8 cellular contexts compared by ENCODE assay signal in genomic region chrX:47146936-47147859, GRCh38. TPM values are rescaled to one million over a fixed set of nuclear protein-coding genes. Genes with fewer than 3 reads are reported as not detected.
DNase-seq lines count a peak whose midpoint lies in the region; ATAC-seq and TF ChIP-seq lines count a peak whose summit lies in the region.

No MANE protein-coding gene starts in this region.

- H3K9ac ChIP-seq in iPS-18a (ENCODE audit: low read length) (no peak overlapping the region), colonic mucosa (ENCODE audit: low read depth in 2 of 2, low read length in 2 of 2) (peak overlapping the region in 1 of 2 donors; percentile 92)

- H3K9me3 Mint-ChIP-seq in activated naive CD4-positive, alpha-beta T cell treated with anti-CD3 and anti-CD28 coated beads, Interleukin-2, amount 50 U/mL, for 24 hours: no peaks in the 10 kb centered on the region
- no peaks in the 10 kb centered on the region for H3K9me3 Mint-ChIP-seq in activated naive CD4-positive, alpha-beta T cell treated with anti-CD3 and anti-CD28 coated beads, Interleukin-2, amount 50 U/mL, for 72 hours

- in situ Hi-C loops in transverse colon (cut with MboI; ENCODE audit: low pct_ligation_motif_present in 1 of 4, low pct_unique_long_range_greater_than_20kb in 1 of 4, low sequenced_read_pairs in 3 of 4): no loop called here

- peaks cover 28% of the 10 kb centered on the region for H3K4me1 Mint-ChIP-seq in activated naive CD4-positive, alpha-beta T cell treated with anti-CD3 and anti-CD28 coated beads, Interleukin-2, amount 50 U/mL, for 24 hours

- H3K27ac ChIP-seq in iPS-18a (ENCODE audit: low read length): no peak overlapping the region
- H3K27ac ChIP-seq in transverse colon: peak overlapping the region; percentile 94 to 98 (median 98)
- H3K27ac ChIP-seq in colonic mucosa: no peak overlapping the region

- peaks cover 8% of the 10 kb centered on the region for H3K36me3 Mint-ChIP-seq in activated naive CD4-positive, alpha-beta T cell treated with anti-CD3 and anti-CD28 coated beads, Interleukin-2, amount 50 U/mL, for 24 hours
- H3K36me3 Mint-ChIP-seq in activated naive CD4-positive, alpha-beta T cell treated with anti-CD3 and anti-CD28 coated beads, Interleukin-2, amount 50 U/mL, for 72 hours: peaks cover 21 to 31% of the 10 kb centered on the region in 2 donors

- H3K27ac Mint-ChIP-seq in activated naive CD4-positive, alpha-beta T cell treated with anti-CD3 and anti-CD28 coated beads, Interleukin-2, amount 50 U/mL, for 24 hours: peak overlapping the region; percentile 59
- peak overlapping the region; percentile 59 to 96 for H3K27ac Mint-ChIP-seq in activated naive CD4-positive, alpha-beta T cell treated with anti-CD3 and anti-CD28 coated beads, Interleukin-2, amount 50 U/mL, for 72 hours

- TF ChIP-seq CTCF in transverse colon (IDR thresholded peaks at IDR 0.05) (no peak), colonic mucosa (IDR thresholded peaks at IDR 0.05) (no peak)

- H3K4me1 ChIP-seq in iPS-18a (ENCODE audit: control insufficient read depth, low read depth, low read length) (no peaks in the 10 kb centered on the region), transverse colon (peaks cover 0 to 28% (median 15%) of the 10 kb centered on the region in 4 donors), colonic mucosa (no peaks in the 10 kb centered on the region)

- peak overlapping the region; percentile 15 for H3K4me3 Mint-ChIP-seq in activated naive CD4-positive, alpha-beta T cell treated with anti-CD3 and anti-CD28 coated beads, Interleukin-2, amount 50 U/mL, for 24 hours

- TF ChIP-seq POLR2A in transverse colon (IDR thresholded peaks at IDR 0.05): no peak

- H3K27me3 ChIP-seq in iPS-18a (ENCODE audit: control insufficient read depth, insufficient read depth, low read length) (no peaks in the 10 kb centered on the region), transverse colon (no peaks in the 10 kb centered on the region), colonic mucosa (no peaks in the 10 kb centered on the region)

- DNase-seq in activated naive CD4-positive, alpha-beta T cell treated with anti-CD3 and anti-CD28 coated beads, Interleukin-2, amount 50 U/mL, for 16 hours: no peak
- no peak for DNase-seq in activated naive CD4-positive, alpha-beta T cell treated with anti-CD3 and anti-CD28 coated beads, Interleukin-2, amount 50 U/mL, for 72 hours (ENCODE audit: low spot score in 2 of 2)
- DNase-seq in transverse colon: no peak
- no peak for DNase-seq in midbrain (lab: John Stamatoyannopoulos, UW)
- no peak for DNase-seq in SHP77 (lab: John Stamatoyannopoulos, UW)
- DNase-seq in colonic mucosa: no peak

- H3K9me3 ChIP-seq in iPS-18a (ENCODE audit: control insufficient read depth, low read depth, low read length): peaks cover 3% of the 10 kb centered on the region
- no peaks in the 10 kb centered on the region for H3K9me3 ChIP-seq in transverse colon
- no peaks in the 10 kb centered on the region for H3K9me3 ChIP-seq in colonic mucosa

- H3K4me3 ChIP-seq in iPS-18a (ENCODE audit: low read length) (peak overlapping the region; percentile 69), transverse colon (peak overlapping the region in 1 of 4 donors; percentile 83), colonic mucosa (no peak overlapping the region)

- intact Hi-C loops in transverse colon (cut with DNase I; ENCODE audit: low total_unique reads) (no loop called here), colonic mucosa (cut with DNase I) (no loop called here)

- no peak for TF ChIP-seq EP300 in transverse colon (IDR thresholded peaks at IDR 0.05; ENCODE audit: low read depth)

- H3K36me3 ChIP-seq in iPS-18a (ENCODE audit: control insufficient read depth, low read depth, low read length): peaks cover under 1% of the 10 kb centered on the region
- H3K36me3 ChIP-seq in transverse colon: no peaks in the 10 kb centered on the region
- no peaks in the 10 kb centered on the region for H3K36me3 ChIP-seq in colonic mucosa

- WGBS in transverse colon (ENCODE audit: low coverage in 1 of 2), 2 donors: 87% methylated on average over 12 of the region's 12 CpGs; no CpG with 5 or more reads in 1 of the 2 donors

- no peaks in the 10 kb centered on the region for H3K27me3 Mint-ChIP-seq in activated naive CD4-positive, alpha-beta T cell treated with anti-CD3 and anti-CD28 coated beads, Interleukin-2, amount 50 U/mL, for 24 hours

- no peak for ATAC-seq in activated naive CD4-positive, alpha-beta T cell treated with anti-CD3 and anti-CD28 coated beads, Interleukin-2, amount 50 U/mL, for 72 hours

RNA-seq across cellular contexts. Expression of gene RBM10, which starts 2.2 kb away (rescaled TPM):
- 10 to 100 TPM; 54.7 to 61.3 TPM for total RNA-seq in activated naive CD4-positive, alpha-beta T cell treated with anti-CD3 and anti-CD28 coated beads, Interleukin-2, amount 50 U/mL, for 72 hours
- total RNA-seq in transverse colon (10 to 100 TPM; 28.6 to 70.8 (median 31.5) TPM), colonic mucosa (10 to 100 TPM; 30.0 to 67.8 TPM)

RNA-seq across cellular contexts. Expression of gene NDUFB11, which starts 2.7 kb away (rescaled TPM):
- total RNA-seq in activated naive CD4-positive, alpha-beta T cell treated with anti-CD3 and anti-CD28 coated beads, Interleukin-2, amount 50 U/mL, for 72 hours: 10 to 100 TPM; 89.5 to 91.9 TPM
- total RNA-seq in transverse colon: 10 to 100 TPM; 64.3 to 91.1 (median 71.4) TPM
- total RNA-seq in colonic mucosa: 10 to 100 TPM; 84.6 to 97.1 TPM

RNA-seq across cellular contexts. Expression of gene UBA1, which starts 46.4 kb away (rescaled TPM):
- total RNA-seq in activated naive CD4-positive, alpha-beta T cell treated with anti-CD3 and anti-CD28 coated beads, Interleukin-2, amount 50 U/mL, for 72 hours: 100 to 1,000 TPM; 236 to 259 TPM
- total RNA-seq in transverse colon: 100 to 1,000 TPM; 145 to 182 (median 163) TPM
- 100 to 1,000 TPM; 237 to 327 TPM for total RNA-seq in colonic mucosa

Comparison
In these comparisons a context has a peak if more than half of its experiments do, and no peak if none do; other contexts are left out.
1. H3K27ac ChIP-seq: peak in transverse colon (4 of 4); none in iPS-18a (single experiment) and colonic mucosa (single experiment).